In genomic region chr20:2918096-2919049, GRCh38 we compare ENCODE assay signal across 23 cellular contexts. TPM values are rescaled to one million over a fixed set of nuclear protein-coding genes. Genes with fewer than 3 reads are reported as not detected.
DNase-seq lines count a peak whose midpoint lies in the region; ATAC-seq and TF ChIP-seq lines count a peak whose summit lies in the region.
"Had no signal": no experiment of that assay in that cellular context is flagged by ENCODE, and none has a peak within 500 bp of the region (broad histone marks: within the 10 kb centered on the region; RNA-seq: fewer than 3 reads in every experiment).

No MANE protein-coding gene starts in this region.

- H3K4me3 ChIP-seq in transverse colon (no peak overlapping the region), tibial artery (no peak overlapping the region)
- H3K4me3 ChIP-seq: colonic mucosa, gastroesophageal sphincter, GM23248, lower lobe of right lung had no signal

- CTCF ChIA-PET in activated naive CD4-positive, alpha-beta T cell treated with anti-CD3 and anti-CD28 coated beads for 36 hours (lab: Charles Lee) = interaction anchor here (0.6 to 0.9 kb wide), 4 partner anchors 44 to 205 kb away, joined by 3 read pairs; no protein-coding TSS in a partner anchor

- no peaks in the 10 kb centered on the region for H3K9me3 Mint-ChIP-seq in activated naive CD4-positive, alpha-beta T cell treated with anti-CD3 and anti-CD28 coated beads, Interleukin-2, amount 50 U/mL, for 24 hours
- no peaks in the 10 kb centered on the region for H3K9me3 Mint-ChIP-seq in activated naive CD4-positive, alpha-beta T cell treated with anti-CD3 and anti-CD28 coated beads for 36 hours
- H3K9me3 Mint-ChIP-seq: T-helper 2 cell treated with Interferon-gamma antibody and Interleukin-4, amounts not matched to agents 5 μg/mL and 100 μg/mL, for 36 hours had no signal

- WGBS in transverse colon (ENCODE audit: low coverage in 1 of 2), 2 donors = 59 to 64% methylated on average over 5 to 7 of the region's 7 CpGs

- peaks cover 43% of the 10 kb centered on the region for H3K4me1 Mint-ChIP-seq in activated naive CD4-positive, alpha-beta T cell treated with anti-CD3 and anti-CD28 coated beads, Interleukin-2, amount 50 U/mL, for 24 hours
- peaks cover 23% of the 10 kb centered on the region for H3K4me1 Mint-ChIP-seq in activated naive CD4-positive, alpha-beta T cell treated with anti-CD3 and anti-CD28 coated beads for 36 hours (ENCODE audit: low read depth)
- H3K4me1 Mint-ChIP-seq: activated naive CD4-positive, alpha-beta T cell treated with anti-CD3 and anti-CD28 coated beads, Interleukin-2, amount 10 ng/mL, durations not matched to agents 7 days and 5 days had no signal

- peak overlapping the region; percentile 17 to 62 (median 59) for H3K27ac ChIP-seq in transverse colon
- H3K27ac ChIP-seq in tibial artery = no peak overlapping the region
- H3K27ac ChIP-seq: gastroesophageal sphincter, GM23248, HL-60, lower lobe of right lung, WERI-Rb-1 had no signal

- no peaks in the 10 kb centered on the region for H3K27me3 Mint-ChIP-seq in activated naive CD4-positive, alpha-beta T cell treated with anti-CD3 and anti-CD28 coated beads, Interleukin-2, amount 50 U/mL, for 24 hours
- H3K27me3 Mint-ChIP-seq in activated naive CD4-positive, alpha-beta T cell treated with anti-CD3 and anti-CD28 coated beads for 36 hours (ENCODE audit: low read depth) = no peaks in the 10 kb centered on the region
- H3K27me3 Mint-ChIP-seq: activated CD8-positive, alpha-beta memory T cell treated with anti-CD3 and anti-CD28 coated beads, Interleukin-2, amount 10 ng/mL, durations not matched to agents 7 days and 5 days; activated naive CD4-positive, alpha-beta T cell treated with anti-CD3 and anti-CD28 coated beads, Interleukin-2, amount 10 ng/mL, durations not matched to agents 7 days and 5 days had no signal

- intact Hi-C loops in activated naive CD4-positive, alpha-beta T cell treated with anti-CD3 and anti-CD28 coated beads for 36 hours (cut with micrococcal nuclease) = no loop called here
- intact Hi-C loops in transverse colon (cut with DNase I; ENCODE audit: low total_unique reads) (no loop called here), tibial artery (cut with DNase I; ENCODE audit: low total_unique reads) (no loop called here)

- TF ChIP-seq EP300 in transverse colon (IDR thresholded peaks at IDR 0.05; ENCODE audit: low read depth) = no peak

- H3K4me1 ChIP-seq in transverse colon (peaks cover 6 to 40% (median 23%) of the 10 kb centered on the region in 4 donors), tibial artery (no peaks in the 10 kb centered on the region)
- H3K4me1 ChIP-seq: colonic mucosa, lower lobe of right lung had no signal

- no peaks in the 10 kb centered on the region for H3K36me3 ChIP-seq in transverse colon
- peaks cover 0 to 3% (median under 1%) of the 10 kb centered on the region in 3 donors for H3K36me3 ChIP-seq in tibial artery
- H3K36me3 ChIP-seq: colonic mucosa, WERI-Rb-1 had no signal

- H3K27ac Mint-ChIP-seq in activated naive CD4-positive, alpha-beta T cell treated with anti-CD3 and anti-CD28 coated beads, Interleukin-2, amount 50 U/mL, for 24 hours = peak overlapping the region; percentile 30
- no peak overlapping the region for H3K27ac Mint-ChIP-seq in activated naive CD4-positive, alpha-beta T cell treated with anti-CD3 and anti-CD28 coated beads for 36 hours
- H3K27ac Mint-ChIP-seq: activated CD8-positive, alpha-beta memory T cell treated with anti-CD3 and anti-CD28 coated beads, Interleukin-2, amount 10 ng/mL, durations not matched to agents 7 days and 5 days; activated naive CD4-positive, alpha-beta T cell treated with anti-CD3 and anti-CD28 coated beads, Interleukin-2, amount 10 ng/mL, durations not matched to agents 7 days and 5 days; T-helper 2 cell treated with Interferon-gamma antibody and Interleukin-4, amounts not matched to agents 5 μg/mL and 100 μg/mL, for 36 hours had no signal

- H3K4me3 Mint-ChIP-seq in activated naive CD4-positive, alpha-beta T cell treated with anti-CD3 and anti-CD28 coated beads, Interleukin-2, amount 50 U/mL, for 24 hours = no peak overlapping the region
- no peak overlapping the region for H3K4me3 Mint-ChIP-seq in activated naive CD4-positive, alpha-beta T cell treated with anti-CD3 and anti-CD28 coated beads for 36 hours
- H3K4me3 Mint-ChIP-seq: activated CD8-positive, alpha-beta memory T cell treated with anti-CD3 and anti-CD28 coated beads, Interleukin-2, amount 10 ng/mL, durations not matched to agents 7 days and 5 days; activated naive CD4-positive, alpha-beta T cell treated with anti-CD3 and anti-CD28 coated beads, Interleukin-2, amount 10 ng/mL, durations not matched to agents 7 days and 5 days; T-helper 2 cell treated with Interferon-gamma antibody and Interleukin-4, amounts not matched to agents 5 μg/mL and 100 μg/mL, for 36 hours had no signal

- peaks cover 7% of the 10 kb centered on the region for H3K36me3 Mint-ChIP-seq in activated naive CD4-positive, alpha-beta T cell treated with anti-CD3 and anti-CD28 coated beads, Interleukin-2, amount 50 U/mL, for 24 hours
- H3K36me3 Mint-ChIP-seq in activated naive CD4-positive, alpha-beta T cell treated with anti-CD3 and anti-CD28 coated beads for 36 hours (ENCODE audit: low read depth) = peaks cover 4% of the 10 kb centered on the region

- no peaks in the 10 kb centered on the region for H3K27me3 ChIP-seq in transverse colon
- no peaks in the 10 kb centered on the region for H3K27me3 ChIP-seq in tibial artery
- H3K27me3 ChIP-seq: colonic mucosa, gastroesophageal sphincter had no signal

- H3K9me3 ChIP-seq in transverse colon (no peaks in the 10 kb centered on the region), tibial artery (no peaks in the 10 kb centered on the region)
- H3K9me3 ChIP-seq: colonic mucosa, gastroesophageal sphincter, lower lobe of right lung, SK-N-SH had no signal

- no peak for TF ChIP-seq POLR2A in transverse colon (IDR thresholded peaks at IDR 0.05)

- no peak for DNase-seq in activated naive CD4-positive, alpha-beta T cell treated with anti-CD3 and anti-CD28 coated beads for 36 hours
- DNase-seq in Kasumi-1 (lab: John Stamatoyannopoulos, UW) (peak; percentile 9 to 25), left lobe of liver (ENCODE audit: low spot score) (no peak), transverse colon (no peak), NCI-H2196 treated with DMSO at 0.1 percent for 48 hours (lab: John Stamatoyannopoulos, UW; ENCODE audit: unreplicated experiment) (no peak), DMS114 treated with DMSO at 0.1 percent for 48 hours (lab: John Stamatoyannopoulos, UW; ENCODE audit: unreplicated experiment) (no peak), tibial artery (no peak)
- DNase-seq: activated CD4-positive, alpha-beta T cell treated with anti-CD3 and anti-CD28 coated beads, Interleukin-2, amount 50 U/mL, for 1 hour; activated CD8-positive, alpha-beta memory T cell treated with anti-CD3 and anti-CD28 coated beads, Interleukin-2, amount 10 ng/mL, durations not matched to agents 7 days and 5 days; activated naive CD4-positive, alpha-beta T cell treated with anti-CD3 and anti-CD28 coated beads, Interleukin-2, amount 10 ng/mL, durations not matched to agents 7 days and 5 days; Calu3; colonic mucosa; GM23248; islet precursor cell; lower lobe of right lung; NCI-H1048; NCI-H1930; SK-N-SH; WERI-Rb-1 had no signal

- no peak for TF ChIP-seq CTCF in transverse colon (IDR thresholded peaks at IDR 0.05)
- no peak for TF ChIP-seq CTCF in tibial artery (IDR thresholded peaks at IDR 0.05)

- in situ Hi-C loops in transverse colon (cut with MboI; ENCODE audit: low pct_ligation_motif_present in 1 of 4, low pct_unique_long_range_greater_than_20kb in 1 of 4, low sequenced_read_pairs in 3 of 4) = no loop called here

- peak; percentile 9 for ATAC-seq in left lobe of liver
- ATAC-seq: activated CD8-positive, alpha-beta memory T cell treated with anti-CD3 and anti-CD28 coated beads, Interleukin-2, amount 10 ng/mL, durations not matched to agents 7 days and 5 days; gastroesophageal sphincter; lower lobe of right lung had no signal

RNA-seq across cellular contexts. Expression of gene PTPRA, which starts 45.1 kb away (rescaled TPM):
- total RNA-seq in activated naive CD4-positive, alpha-beta T cell treated with anti-CD3 and anti-CD28 coated beads for 36 hours = 10 to 100 TPM; 31.7 to 32.7 TPM
- total RNA-seq in left lobe of liver = 15.3 TPM
- total RNA-seq in transverse colon = 10 to 100 TPM; 32.2 to 55.8 (median 45.8) TPM

Comparison
In these comparisons a context has a peak if more than half of its experiments do, and no peak if none do; other contexts are left out.
1. DNase-seq: peak in Kasumi-1 (2 of 2); none in activated naive CD4-positive, alpha-beta T cell treated with anti-CD3 and anti-CD28 coated beads for 36 hours (single experiment), left lobe of liver (single experiment), transverse colon (single experiment), NCI-H2196 treated with DMSO at 0.1 percent for 48 hours (single experiment), DMS114 treated with DMSO at 0.1 percent for 48 hours (single experiment) and tibial artery (0 of 2).
2. H3K27ac ChIP-seq: peak in transverse colon (4 of 4); none in tibial artery (0 of 2).